Comparison of ENCODE assay signal across 1 cellular context in the genomic region with DNA sequence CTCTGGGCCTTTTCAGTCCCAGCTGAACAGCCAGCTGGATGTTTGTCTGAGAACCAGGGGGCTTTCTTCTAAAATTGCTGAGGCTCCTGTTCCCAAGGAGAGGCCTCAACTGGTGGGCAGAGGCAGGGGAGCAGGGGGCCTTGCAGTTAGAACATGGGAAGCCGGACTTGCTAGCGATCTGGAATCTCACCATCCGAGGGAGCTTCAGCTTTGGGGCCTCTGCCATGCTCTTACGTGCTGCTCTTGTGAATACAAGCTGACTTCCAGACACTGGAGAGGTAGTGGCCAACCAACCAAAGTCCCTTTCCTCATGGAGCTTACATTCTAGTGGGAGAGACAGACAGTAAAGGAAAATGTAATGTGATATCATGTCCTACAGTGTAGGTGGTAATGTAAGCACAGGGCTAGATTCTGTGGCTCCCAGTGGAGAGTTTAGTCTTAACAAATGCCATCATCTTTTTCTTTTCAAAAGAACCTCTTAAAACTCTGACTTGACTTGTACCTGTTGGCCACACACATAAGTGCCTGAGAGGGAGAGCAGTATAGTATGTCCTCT.
TF ChIP-seq lines count a peak whose summit lies in the region.

No MANE protein-coding gene starts in this region.

TF ChIP-seq in H1, 55 proteins besides CTCF, POLR2A, EP300 and RAD21:
- no peak for TF ChIP-seq RNF2 (IDR thresholded peaks at IDR 0.05; ENCODE audit: borderline replicate concordance, low read depth, low read length, missing control alignments, poor library complexity, severe bottlenecking)
- TF ChIP-seq RBBP5 (IDR thresholded peaks at IDR 0.05; ENCODE audit: borderline replicate concordance, low read depth, low read length): no peak
- TF ChIP-seq BACH1 (IDR thresholded peaks at IDR 0.05; ENCODE audit: low read length): no peak
- TF ChIP-seq CHD2 (IDR thresholded peaks at IDR 0.05; ENCODE audit: low read length): no peak
- no peak for TF ChIP-seq CBX8 (IDR thresholded peaks at IDR 0.05; ENCODE audit: borderline replicate concordance, low read depth, low read length)
- TF ChIP-seq KDM5A (IDR thresholded peaks at IDR 0.05; ENCODE audit: low read length): no peak
- TF ChIP-seq RFX5 (IDR thresholded peaks at IDR 0.05; ENCODE audit: borderline replicate concordance, low read depth, low read length): no peak
- TF ChIP-seq SRF (IDR thresholded peaks at IDR 0.05; ENCODE audit: low read depth, low read length): no peak
- TF ChIP-seq CTBP2 (IDR thresholded peaks at IDR 0.05; ENCODE audit: borderline replicate concordance, insufficient read depth, insufficient read length, low read length): no peak
- no peak for TF ChIP-seq TEAD4 (IDR thresholded peaks at IDR 0.05; ENCODE audit: low read depth, low read length)
- TF ChIP-seq SAP30 (IDR thresholded peaks at IDR 0.05; ENCODE audit: insufficient read depth, insufficient replicate concordance, low read length): no peak
- TF ChIP-seq, protein P1, sequence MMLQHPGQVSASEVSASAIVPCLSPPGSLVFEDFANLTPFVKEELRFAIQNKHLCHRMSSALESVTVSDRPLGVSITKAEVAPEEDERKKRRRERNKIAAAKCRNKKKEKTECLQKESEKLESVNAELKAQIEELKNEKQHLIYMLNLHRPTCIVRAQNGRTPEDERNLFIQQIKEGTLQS (IDR thresholded peaks at IDR 0.05; ENCODE audit: insufficient read depth, low read depth, low read length): no peak
- no peak for TF ChIP-seq KDM4A (IDR thresholded peaks at IDR 0.05; ENCODE audit: low read depth, low read length, severe bottlenecking)
- no peak for TF ChIP-seq CBX5 (IDR thresholded peaks at IDR 0.05; ENCODE audit: low read depth, low read length)
- TF ChIP-seq TBP (IDR thresholded peaks at IDR 0.05; ENCODE audit: low read depth, low read length): no peak
- no peak for TF ChIP-seq PHF8 (conservative IDR thresholded peaks at IDR 0.05; ENCODE audit: low read depth, low read length)
- TF ChIP-seq NANOG (IDR thresholded peaks at IDR 0.05; ENCODE audit: insufficient read depth, low read depth, low read length, poor library complexity, severe bottlenecking): no peak
- TF ChIP-seq, protein P2, sequence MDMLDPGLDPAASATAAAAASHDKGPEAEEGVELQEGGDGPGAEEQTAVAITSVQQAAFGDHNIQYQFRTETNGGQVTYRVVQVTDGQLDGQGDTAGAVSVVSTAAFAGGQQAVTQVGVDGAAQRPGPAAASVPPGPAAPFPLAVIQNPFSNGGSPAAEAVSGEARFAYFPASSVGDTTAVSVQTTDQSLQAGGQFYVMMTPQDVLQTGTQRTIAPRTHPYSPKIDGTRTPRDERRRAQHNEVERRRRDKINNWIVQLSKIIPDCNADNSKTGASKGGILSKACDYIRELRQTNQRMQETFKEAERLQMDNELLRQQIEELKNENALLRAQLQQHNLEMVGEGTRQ (IDR thresholded peaks at IDR 0.05; ENCODE audit: low read length): no peak
- TF ChIP-seq CHD1 (IDR thresholded peaks at IDR 0.05; ENCODE audit: low read depth, low read length): no peak
